In the genomic region with DNA sequence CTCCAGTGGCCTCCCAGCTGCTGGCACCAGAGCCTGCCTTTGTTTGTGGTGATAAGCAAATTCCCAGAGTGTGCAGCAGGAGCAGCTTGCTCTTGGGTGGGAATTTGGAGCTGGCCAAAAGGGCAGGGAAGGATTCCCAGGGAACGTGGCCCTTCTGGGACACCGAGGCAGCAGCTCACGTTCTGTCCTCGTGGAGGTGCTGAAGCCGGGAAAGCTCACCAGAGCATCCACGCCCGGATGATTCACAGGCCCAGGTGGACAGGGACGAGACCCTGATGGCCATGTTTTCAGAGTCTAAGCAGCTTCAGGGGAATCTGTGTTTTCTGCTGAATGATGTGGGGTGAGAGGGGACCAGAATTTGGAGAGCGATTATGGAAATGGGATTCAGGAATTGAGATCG, we compare ENCODE assay signal across 37 cellular contexts. TPM values are rescaled to one million over a fixed set of nuclear protein-coding genes. Genes with fewer than 3 reads are reported as not detected.
"Had no signal": no experiment of that assay in that cellular context is flagged by ENCODE, and none has a peak within 500 bp of the region (broad histone marks: within the 10 kb centered on the region; RNA-seq: fewer than 3 reads in every experiment).

No MANE protein-coding gene starts in this region.

- H3K27me3 ChIP-seq: adrenal gland, body of pancreas, colonic mucosa had no signal

- H3K4me1 ChIP-seq: adrenal gland, colonic mucosa, gastroesophageal sphincter had no signal

- H3K36me3 ChIP-seq: adrenal gland, colonic mucosa, esophagus squamous epithelium, gastroesophageal sphincter had no signal

- H3K4me3 ChIP-seq: adrenal gland, body of pancreas, colonic mucosa, esophagus squamous epithelium, gastroesophageal sphincter had no signal

- H3K27ac ChIP-seq: adrenal gland, body of pancreas, colonic mucosa, epithelial cell of prostate, esophagus squamous epithelium, gastroesophageal sphincter had no signal

- H3K9me3 ChIP-seq: adrenal gland, body of pancreas, colonic mucosa, esophagus squamous epithelium, gastroesophageal sphincter had no signal

- FAIRE-seq: endometrium, endothelial cell of umbilical vein had no signal

- DNase-seq: activated CD4-positive, alpha-beta memory T cell treated with anti-CD3 and anti-CD28 coated beads for 36 hours; activated CD4-positive, alpha-beta T cell treated with anti-CD3 and anti-CD28 coated beads for 36 hours; activated CD4-positive, alpha-beta T cell treated with anti-CD3 and anti-CD28 coated beads, Interleukin-2, amount 10 ng/mL, durations not matched to agents 24 days and 14 days; activated CD4-positive, CD25-positive, alpha-beta regulatory T cell; activated CD4-positive, CD25-positive, alpha-beta regulatory T cell treated with anti-CD3 and anti-CD28 coated beads, Interleukin-2, amount 50 U/mL, for 72 hours; activated CD8-positive, alpha-beta memory T cell treated with anti-CD3 and anti-CD28 coated beads, Interleukin-2, amount 10 ng/mL, durations not matched to agents 7 days and 5 days; activated CD8-positive, alpha-beta memory T cell treated with anti-CD3 and anti-CD28 coated beads, Interleukin-2, amount 50 U/mL, for 4 hours; activated CD8-positive, alpha-beta T cell treated with anti-CD3 and anti-CD28 coated beads, Interleukin-2, amount 10 ng/mL, durations not matched to agents 7 days and 5 days; activated effector memory CD4-positive, alpha-beta T cell treated with anti-CD3 and anti-CD28 coated beads, Interleukin-2, amount 50 U/mL, for 16 hours; activated naive CD4-positive, alpha-beta T cell treated with anti-CD3 and anti-CD28 coated beads for 36 hours; activated naive CD8-positive, alpha-beta T cell treated with anti-CD3 and anti-CD28 coated beads for 36 hours; activated naive CD8-positive, alpha-beta T cell treated with anti-CD3 and anti-CD28 coated beads, Interleukin-2, amount 50 U/mL, for 24 hours; activated T-cell treated with anti-CD3 and anti-CD28 coated beads, Interleukin-2, amount 50 U/mL, for 1 hour; activated T-cell treated with anti-CD3 and anti-CD28 coated beads, Interleukin-2, amount 50 U/mL, for 48 hours; adrenal gland; amygdala; aorta; caudate nucleus; colonic mucosa; effector CD8-positive, alpha-beta T cell; esophagus squamous epithelium; foreskin melanocyte; T-helper 1 cell; T-helper 17 cell; T1000 had no signal

RNA-seq across cellular contexts. Expression of a gene that starts 19.1 kb away (rescaled TPM):
- total RNA-seq: activated CD4-positive, alpha-beta memory T cell treated with anti-CD3 and anti-CD28 coated beads for 36 hours; activated CD4-positive, alpha-beta T cell treated with anti-CD3 and anti-CD28 coated beads for 36 hours; activated CD4-positive, alpha-beta T cell treated with anti-CD3 and anti-CD28 coated beads, Interleukin-2, amount 10 ng/mL, durations not matched to agents 24 days and 14 days; activated CD8-positive, alpha-beta memory T cell treated with anti-CD3 and anti-CD28 coated beads for 36 hours; activated CD8-positive, alpha-beta memory T cell treated with anti-CD3 and anti-CD28 coated beads, Interleukin-2, amount 10 ng/mL, durations not matched to agents 7 days and 5 days; activated CD8-positive, alpha-beta T cell treated with anti-CD3 and anti-CD28 coated beads, Interleukin-2, amount 10 ng/mL, durations not matched to agents 7 days and 5 days; activated naive CD4-positive, alpha-beta T cell treated with anti-CD3 and anti-CD28 coated beads for 36 hours; activated naive CD8-positive, alpha-beta T cell treated with anti-CD3 and anti-CD28 coated beads for 36 hours; activated T-helper 1 cell treated with anti-CD3 and anti-CD28 coated beads, Interleukin-12 subunit alpha, Interleukin-12 subunit beta, Interleukin-2, Interleukin-4 antibody, amounts not matched to agents 30 ng/mL and 10 ng/mL and 1 ng/mL, durations not matched to agents 14 hours and 24 hours and 36 hours; activated T-helper 2 cell treated with anti-CD3 and anti-CD28 coated beads, Interferon-gamma antibody, Interleukin-2, Interleukin-4, amounts not matched to agents 10 μg/mL and 5 μg/mL and 100 μg/mL, durations not matched to agents 14 hours and 24 hours and 36 hours; adrenal gland; aorta; dermis microvascular lymphatic vessel endothelial cell; endothelial cell of umbilical vein; fibroblast of lung; fibroblast of villous mesenchyme; glomerular endothelial cell; T-helper 17 cell had no signal
- polyA plus RNA-seq: aorta, endothelial cell of umbilical vein, fibroblast of lung had no signal
